Comparison of ENCODE assay signal across 18 cellular contexts in genomic region chr17:57550671-57551315, GRCh38.
DNase-seq lines count a peak whose midpoint lies in the region; ATAC-seq and TF ChIP-seq lines count a peak whose summit lies in the region.
"Had no signal": no experiment of that assay in that cellular context is flagged by ENCODE, and none has a peak within 500 bp of the region (broad histone marks: within the 10 kb centered on the region; RNA-seq: fewer than 3 reads in every experiment).

No MANE protein-coding gene starts in this region.

- H3K9me3 ChIP-seq in BLaER1 treated with 17β-estradiol and CSF1 and Interleukin-3, amounts not matched to agents 10 nM and 100 nM (replicated peaks in 1 of 11) = no peaks in the 10 kb centered on the region
- H3K9me3 ChIP-seq: psoas muscle had no signal

- H3K79me2 ChIP-seq in KMS-11 (ENCODE audit: insufficient read depth, low read depth) = peaks cover 37% of the 10 kb centered on the region; the same call in 1 of the 2 replicates

- H2AFZ ChIP-seq in KMS-11 (ENCODE audit: low read depth) = no peak overlapping the region
- H2AFZ ChIP-seq: hepatocyte had no signal

- no peaks in the 10 kb centered on the region for H3K27me3 Mint-ChIP-seq in activated T-helper 17 cell treated with anti-CD3 and anti-CD28 coated beads, Interleukin-2, amount 50 U/mL, for 72 hours
- no peaks in the 10 kb centered on the region for H3K27me3 Mint-ChIP-seq in naive thymus-derived CD8-positive, alpha-beta T cell
- H3K27me3 Mint-ChIP-seq: activated CD4-positive, alpha-beta memory T cell treated with anti-CD3 and anti-CD28 coated beads for 36 hours; stimulated activated naive CD8-positive, alpha-beta T cell treated with anti-CD3 and anti-CD28 coated beads, Interleukin-15, Interleukin-2, amounts not matched to agents 100 ng/mL and 50 ng/mL, for 24 hours had no signal

- intact Hi-C loops in cardiac septum (cut with DNase I) = no loop called here

- peaks cover 76 to 99% (median 96%) of the 10 kb centered on the region in 10 experiments for H3K4me1 ChIP-seq in BLaER1 treated with 17β-estradiol and CSF1 and Interleukin-3, amounts not matched to agents 10 nM and 100 nM
- peaks cover 80% of the 10 kb centered on the region for H3K4me1 ChIP-seq in KMS-11 (ENCODE audit: low read depth, poor library complexity, severe bottlenecking)

- H3K36me3 ChIP-seq in BLaER1 treated with 17β-estradiol and CSF1 and Interleukin-3, amounts not matched to agents 10 nM and 100 nM = peaks cover 0 to 5% (median 0%) of the 10 kb centered on the region in 11 experiments; a peak in 1 of 22 replicates
- no peaks in the 10 kb centered on the region for H3K36me3 ChIP-seq in KMS-11 (ENCODE audit: insufficient read depth)
- H3K36me3 ChIP-seq: cardiac muscle cell had no signal

- H3K36me3 Mint-ChIP-seq in activated T-helper 17 cell treated with anti-CD3 and anti-CD28 coated beads, Interleukin-2, amount 50 U/mL, for 72 hours (ENCODE audit: low read depth) = no peaks in the 10 kb centered on the region
- peaks cover 0 to 4% (median 0%) of the 10 kb centered on the region in 3 donors for H3K36me3 Mint-ChIP-seq in naive thymus-derived CD8-positive, alpha-beta T cell
- H3K36me3 Mint-ChIP-seq: activated CD4-positive, alpha-beta memory T cell treated with anti-CD3 and anti-CD28 coated beads for 36 hours had no signal

- POLR2A ChIA-PET in naive thymus-derived CD8-positive, alpha-beta T cell (lab: Charles Lee) = interaction anchor here (0.7 kb wide), 1 partner anchor 275 kb away, joined by 3 read pairs; no protein-coding TSS in a partner anchor

- H3K4me3 ChIP-seq in BLaER1 treated with 17β-estradiol and CSF1 and Interleukin-3, amounts not matched to agents 10 nM and 100 nM = peak overlapping the region in 8 of 10 experiments; percentile 6 to 65 (median 38); a peak in 12 of 20 replicates
- H3K4me3 ChIP-seq in KMS-11 (IDR thresholded peaks at IDR 0.05; ENCODE audit: insufficient read depth, low read depth, low read length) = no peak overlapping the region
- H3K4me3 ChIP-seq: cardiac muscle cell, hepatocyte, psoas muscle had no signal

- H3K27me3 ChIP-seq in BLaER1 treated with 17β-estradiol and CSF1 and Interleukin-3, amounts not matched to agents 10 nM and 100 nM = peaks cover 0 to 8% (median 0%) of the 10 kb centered on the region in 11 experiments; a peak in 1 of 22 replicates
- no peaks in the 10 kb centered on the region for H3K27me3 ChIP-seq in KMS-11 (ENCODE audit: insufficient read depth, low read depth)
- H3K27me3 ChIP-seq: cardiac muscle cell, hepatocyte had no signal

- no peaks in the 10 kb centered on the region for H3K9me3 Mint-ChIP-seq in activated T-helper 17 cell treated with anti-CD3 and anti-CD28 coated beads, Interleukin-2, amount 50 U/mL, for 72 hours
- no peaks in the 10 kb centered on the region for H3K9me3 Mint-ChIP-seq in naive thymus-derived CD8-positive, alpha-beta T cell
- H3K9me3 Mint-ChIP-seq: activated CD4-positive, alpha-beta memory T cell treated with anti-CD3 and anti-CD28 coated beads for 36 hours; activated T-cell treated with anti-CD3 and anti-CD28 coated beads, Interleukin-2, amount 50 U/mL, for 72 hours; stimulated activated naive CD8-positive, alpha-beta T cell treated with anti-CD3 and anti-CD28 coated beads, Interleukin-15, Interleukin-2, amounts not matched to agents 100 ng/mL and 50 ng/mL, for 24 hours had no signal

- TF ChIP-seq CTCF in KMS-11 (conservative IDR thresholded peaks at IDR 0.05; ENCODE audit: low read depth, low read length) = no peak

- peak overlapping the region in 9 of 11 experiments; percentile 15 to 85 (median 70); a peak in 17 of 22 replicates for H3K9ac ChIP-seq in BLaER1 treated with 17β-estradiol and CSF1 and Interleukin-3, amounts not matched to agents 10 nM and 100 nM
- peak overlapping the region; percentile 41 for H3K9ac ChIP-seq in KMS-11

- no peak for ATAC-seq in activated T-helper 17 cell treated with anti-CD3 and anti-CD28 coated beads, Interleukin-2, amount 50 U/mL, for 72 hours (replicated peaks)
- no peak for ATAC-seq in naive thymus-derived CD8-positive, alpha-beta T cell
- ATAC-seq in GM19452 (IDR thresholded peaks at IDR 0.05; ENCODE audit: unreplicated experiment) = no peak
- ATAC-seq: activated T-cell treated with anti-CD3 and anti-CD28 coated beads, Interleukin-2, amount 50 U/mL, for 72 hours; psoas muscle had no signal

- H3K27ac ChIP-seq in BLaER1 treated with 17β-estradiol and CSF1 and Interleukin-3, amounts not matched to agents 10 nM and 100 nM = peak overlapping the region in 9 of 11 experiments; percentile 8 to 94 (median 90); a peak in 16 of 22 replicates
- peak overlapping the region; percentile 66 for H3K27ac ChIP-seq in KMS-11
- H3K27ac ChIP-seq: cardiac muscle cell, hepatocyte had no signal

- DNase-seq in naive thymus-derived CD8-positive, alpha-beta T cell = no peak
- DNase-seq in cardiac septum (ENCODE audit: low spot score) (no peak), mesenteric fat pad (ENCODE audit: low spot score) (no peak), NCI-H2171 treated with DMSO at 0.1 percent for 48 hours (lab: John Stamatoyannopoulos, UW) (no peak)
- DNase-seq: ACHN; activated CD4-positive, alpha-beta memory T cell treated with anti-CD3 and anti-CD28 coated beads for 36 hours; activated T-cell treated with anti-CD3 and anti-CD28 coated beads, Interleukin-2, amount 50 U/mL, for 72 hours; effector memory CD4-positive, alpha-beta T cell; kidney glomerular epithelial cell; NCI-H748 treated with DMSO at 0.1 percent for 48 hours; psoas muscle had no signal

- peaks cover 0 to 14% (median 0%) of the 10 kb centered on the region in 11 experiments; a peak in 6 of 22 replicates for H4K20me1 ChIP-seq in BLaER1 treated with 17β-estradiol and CSF1 and Interleukin-3, amounts not matched to agents 10 nM and 100 nM
- no peaks in the 10 kb centered on the region for H4K20me1 ChIP-seq in KMS-11 (ENCODE audit: insufficient read depth)

- H3K4me1 Mint-ChIP-seq in activated T-helper 17 cell treated with anti-CD3 and anti-CD28 coated beads, Interleukin-2, amount 50 U/mL, for 72 hours = peaks cover 21% of the 10 kb centered on the region
- peaks cover 39 to 89% (median 79%) of the 10 kb centered on the region in 4 donors for H3K4me1 Mint-ChIP-seq in naive thymus-derived CD8-positive, alpha-beta T cell

- H3K4me2 ChIP-seq in BLaER1 treated with 17β-estradiol and CSF1 and Interleukin-3, amounts not matched to agents 10 nM and 100 nM = peak overlapping the region; percentile 87 to 97 (median 94)
- H3K4me2 ChIP-seq in KMS-11 = peak overlapping the region; percentile 88
- H3K4me2 ChIP-seq: hepatocyte had no signal

- peak overlapping the region; percentile 17 for H3K27ac Mint-ChIP-seq in activated T-helper 17 cell treated with anti-CD3 and anti-CD28 coated beads, Interleukin-2, amount 50 U/mL, for 72 hours
- peak overlapping the region in 9 of 10 donors; percentile 10 to 88 (median 74) for H3K27ac Mint-ChIP-seq in naive thymus-derived CD8-positive, alpha-beta T cell
- H3K27ac Mint-ChIP-seq: activated CD4-positive, alpha-beta memory T cell treated with anti-CD3 and anti-CD28 coated beads for 36 hours; activated T-cell treated with anti-CD3 and anti-CD28 coated beads, Interleukin-2, amount 50 U/mL, for 72 hours; stimulated activated naive CD8-positive, alpha-beta T cell treated with anti-CD3 and anti-CD28 coated beads, Interleukin-15, Interleukin-2, amounts not matched to agents 100 ng/mL and 50 ng/mL, for 24 hours had no signal

- H3K4me3 Mint-ChIP-seq in activated T-helper 17 cell treated with anti-CD3 and anti-CD28 coated beads, Interleukin-2, amount 50 U/mL, for 72 hours = no peak overlapping the region
- H3K4me3 Mint-ChIP-seq in naive thymus-derived CD8-positive, alpha-beta T cell = peak overlapping the region in 9 of 10 donors; percentile 12 to 75 (median 56)
- H3K4me3 Mint-ChIP-seq: activated CD4-positive, alpha-beta memory T cell treated with anti-CD3 and anti-CD28 coated beads for 36 hours; activated T-cell treated with anti-CD3 and anti-CD28 coated beads, Interleukin-2, amount 50 U/mL, for 72 hours; stimulated activated naive CD8-positive, alpha-beta T cell treated with anti-CD3 and anti-CD28 coated beads, Interleukin-15, Interleukin-2, amounts not matched to agents 100 ng/mL and 50 ng/mL, for 24 hours had no signal
